ENCODE assay signal across 17 cellular contexts in genomic region chr5:132237141-132237540, GRCh38. TPM values are rescaled to one million over a fixed set of nuclear protein-coding genes. Genes with fewer than 3 reads are reported as not detected.
DNase-seq lines count a peak whose midpoint lies in the region; ATAC-seq and TF ChIP-seq lines count a peak whose summit lies in the region.
"Had no signal": no experiment of that assay in that cellular context is flagged by ENCODE, and none has a peak within 500 bp of the region (broad histone marks: within the 10 kb centered on the region; RNA-seq: fewer than 3 reads in every experiment).

No MANE protein-coding gene starts in this region.

- no peak overlapping the region for H2AFZ ChIP-seq in PC-3 (ENCODE audit: low read length)

- H3K4me2 ChIP-seq in PC-3 (ENCODE audit: low read length): no peak overlapping the region

- no TSS peak for BruUV-seq in PC-3 (replicated peaks; lab: Mats Ljungman, UMichigan)

- H3K4me3 Mint-ChIP-seq in endothelial cell (ENCODE audit: unreplicated experiment): no peak overlapping the region
- H3K4me3 Mint-ChIP-seq: natural killer cell treated with Interleukin-12 subunit alpha and Interleukin-12 subunit beta and Interleukin-15 and Interleukin-18, amount 100 ng/mL, for 72 hours; stimulated activated naive CD8-positive, alpha-beta T cell treated with anti-CD3 and anti-CD28 coated beads, Interleukin-15, amount 100 ng/mL, for 72 hours had no signal

- peaks cover 4% of the 10 kb centered on the region for H3K27me3 Mint-ChIP-seq in endothelial cell (ENCODE audit: unreplicated experiment)

- ATAC-seq in PC-3: peak; percentile 30; the same call in 1 of the 2 replicates
- ATAC-seq: natural killer cell treated with Interleukin-12 subunit alpha and Interleukin-12 subunit beta and Interleukin-15 and Interleukin-18, amount 100 ng/mL, for 72 hours; stimulated activated naive CD8-positive, alpha-beta T cell treated with anti-CD3 and anti-CD28 coated beads, Interleukin-15, amount 100 ng/mL, for 72 hours had no signal

- CTCF ChIA-PET in PC-3 (lab: Charles Lee): interaction anchor here (0.6 kb wide), 4 partner anchors 25 to 360 kb away, joined by 3 to 5 read pairs (median 3); no protein-coding TSS in a partner anchor
- CTCF ChIA-PET in RWPE1 (lab: Yijun Ruan, JAX): interaction anchor here (0.6 to 1.5 kb wide), 9 partner anchors 10 to 146 kb away, joined by 3 to 12 read pairs (median 4); no protein-coding TSS in a partner anchor

- peaks cover 3% of the 10 kb centered on the region for H3K9me3 Mint-ChIP-seq in endothelial cell (ENCODE audit: unreplicated experiment)
- H3K9me3 Mint-ChIP-seq: natural killer cell treated with Interleukin-12 subunit alpha and Interleukin-12 subunit beta and Interleukin-15 and Interleukin-18, amount 100 ng/mL, for 72 hours; stimulated activated naive CD8-positive, alpha-beta T cell treated with anti-CD3 and anti-CD28 coated beads, Interleukin-15, amount 100 ng/mL, for 72 hours had no signal

- no peaks in the 10 kb centered on the region for H3F3A ChIP-seq in PC-3 (ENCODE audit: low read length, unreplicated experiment)

- H3K36me3 ChIP-seq in PC-3 (ENCODE audit: low read depth, low read length): no peaks in the 10 kb centered on the region
- H3K36me3 ChIP-seq: cardiac muscle cell, right lobe of liver had no signal

- no peaks in the 10 kb centered on the region for H3K4me1 ChIP-seq in PC-3 (ENCODE audit: insufficient read depth, low read length)

- DNase-seq in ELR (ENCODE audit: low read depth) (peak; percentile 29), PC-3 (no peak), endothelial cell (ENCODE audit: low spot score) (no peak), retinal pigment epithelial cell (ENCODE audit: low read depth) (no peak), AML-193 (lab: John Stamatoyannopoulos, UW) (no peak), T-helper 2 cell (no peak), NCI-H69 (lab: John Stamatoyannopoulos, UW) (no peak), RWPE1 (ENCODE audit: low spot score) (no peak)
- DNase-seq: activated CD4-positive, alpha-beta T cell treated with anti-CD3 and anti-CD28 coated beads, Interleukin-2, amount 50 U/mL, for 4 hours; activated gamma-delta T cell treated with Interleukin-2 at 50 U/mL for 16 hours; NCI-H1105 treated with DMSO at 0.1 percent for 48 hours; T-helper 9 cell had no signal

- TF ChIP-seq CTCF in PC-3 (conservative IDR thresholded peaks at IDR 0.05; ENCODE audit: low read depth, low read length) (no peak), endothelial cell (IDR thresholded peaks at IDR 0.05; ENCODE audit: unreplicated experiment) (no peak), retinal pigment epithelial cell (conservative IDR thresholded peaks at IDR 0.05; ENCODE audit: low read depth, low read length) (peak; percentile 27), RWPE1 (conservative IDR thresholded peaks at IDR 0.05; ENCODE audit: low read depth) (no peak)

- H3K9me2 ChIP-seq in PC-3 (replicated peaks; ENCODE audit: low read length): no peaks in the 10 kb centered on the region

- H4K20me1 ChIP-seq in PC-3 (ENCODE audit: low read length): no peaks in the 10 kb centered on the region

- H3K4me3 ChIP-seq in PC-3 (ENCODE audit: low read length) (no peak overlapping the region), retinal pigment epithelial cell (ENCODE audit: low read length) (no peak overlapping the region)
- H3K4me3 ChIP-seq: cardiac muscle cell, right lobe of liver had no signal

- peaks cover 4% of the 10 kb centered on the region for H3K4me1 Mint-ChIP-seq in endothelial cell (ENCODE audit: unreplicated experiment)
- H3K4me1 Mint-ChIP-seq: stimulated activated naive CD8-positive, alpha-beta T cell treated with anti-CD3 and anti-CD28 coated beads, Interleukin-15, amount 100 ng/mL, for 72 hours had no signal

- no peak overlapping the region for H3K9ac ChIP-seq in PC-3 (ENCODE audit: low read length)

- H3K27ac Mint-ChIP-seq in endothelial cell (ENCODE audit: unreplicated experiment): peak overlapping the region; percentile 53
- H3K27ac Mint-ChIP-seq: natural killer cell treated with Interleukin-12 subunit alpha and Interleukin-12 subunit beta and Interleukin-15 and Interleukin-18, amount 100 ng/mL, for 72 hours had no signal

- no peaks in the 10 kb centered on the region for H3K79me2 ChIP-seq in PC-3 (ENCODE audit: low read length)

- POLR2A ChIA-PET in PC-3 (lab: Charles Lee; ENCODE audit: unreplicated experiment) (interaction anchor here (0.6 kb wide), 1 partner anchor 29 kb away, joined by 3 read pairs; no protein-coding TSS in a partner anchor), RWPE1 (lab: Yijun Ruan, JAX; ENCODE audit: low non-redundant PET) (interaction anchor here (1.5 kb wide), 1 partner anchor 22 kb away, joined by 3 read pairs; no protein-coding TSS in a partner anchor)

- H3K27me3 ChIP-seq in PC-3 (ENCODE audit: low read length): no peaks in the 10 kb centered on the region
- H3K27me3 ChIP-seq: cardiac muscle cell, right lobe of liver had no signal

- H3K27ac ChIP-seq in PC-3 (ENCODE audit: low read length): no peak overlapping the region
- no peak overlapping the region for H3K27ac ChIP-seq in RWPE1
- H3K27ac ChIP-seq: cardiac muscle cell had no signal

- intact Hi-C loops in PC-3 (cut with micrococcal nuclease): no loop called here

- H3K36me3 Mint-ChIP-seq in endothelial cell (ENCODE audit: low read depth, unreplicated experiment): peaks cover 2% of the 10 kb centered on the region
- H3K36me3 Mint-ChIP-seq: natural killer cell treated with Interleukin-12 subunit alpha and Interleukin-12 subunit beta and Interleukin-15 and Interleukin-18, amount 100 ng/mL, for 72 hours had no signal

- no peaks in the 10 kb centered on the region for H3K9me3 ChIP-seq in PC-3 (ENCODE audit: low read length)
- H3K9me3 ChIP-seq: right lobe of liver had no signal

RNA-seq across cellular contexts. Expression of gene P4HA2, which starts 9.5 kb away (rescaled TPM):
- total RNA-seq in PC-3 (2014; rRNA removed): 38.7 and 43.6 TPM in 2 replicates
- 9.9 TPM for total RNA-seq in endothelial cell (ENCODE audit: unreplicated experiment)

RNA-seq across cellular contexts. Expression of gene PDLIM4, which starts 20.4 kb away (rescaled TPM):
- total RNA-seq in PC-3 (2014; rRNA removed) (26.5 and 27.8 TPM in 2 replicates), endothelial cell (ENCODE audit: unreplicated experiment) (8.5 TPM)
- total RNA-seq: natural killer cell treated with Interleukin-12 subunit alpha and Interleukin-12 subunit beta and Interleukin-15 and Interleukin-18, amount 100 ng/mL, for 72 hours; NCI-H460 had no signal

RNA-seq across cellular contexts. Expression of gene SLC22A4, which starts 57.1 kb away (rescaled TPM):
- total RNA-seq in PC-3 (2014; rRNA removed) (2.2 and 3.4 TPM in 2 replicates), endothelial cell (ENCODE audit: unreplicated experiment) (0.13 TPM)
